ENCODE assay signal across 1 cellular context in genomic region chr14:101360045-101360931, GRCh38.
TF ChIP-seq lines count a peak whose summit lies in the region.

No MANE protein-coding gene starts in this region.

TF ChIP-seq in K562, 482 proteins besides CTCF, POLR2A, EP300 and RAD21 (continued from another document and continues in another):
- TF ChIP-seq ZBTB33 (CRISPR knock-in tag; IDR thresholded peaks at IDR 0.05) (no peak), RREB1 (CRISPR knock-in tag; IDR thresholded peaks at IDR 0.05) (no peak), TAF15 (IDR thresholded peaks at IDR 0.05; ENCODE audit: low read depth, low read length) (no peak), MLLT1 (IDR thresholded peaks at IDR 0.05) (no peak), PTRF (tag; IDR thresholded peaks at IDR 0.05) (no peak), ARHGAP35 (IDR thresholded peaks at IDR 0.05; ENCODE audit: partially characterized antibody) (no peak), ZSCAN29 (IDR thresholded peaks at IDR 0.05) (no peak), NUFIP1 (IDR thresholded peaks at IDR 0.05; ENCODE audit: partially characterized antibody) (no peak), ASH1L (IDR thresholded peaks at IDR 0.05; ENCODE audit: borderline replicate concordance, low read depth, partially characterized antibody) (no peak), ZNF277 (CRISPR knock-in tag; IDR thresholded peaks at IDR 0.05; ENCODE audit: borderline replicate concordance) (no peak), CBX2 (IDR thresholded peaks at IDR 0.05; ENCODE audit: insufficient read depth, low read length, poor library complexity, severe bottlenecking) (no peak), HOMEZ (CRISPR knock-in tag; IDR thresholded peaks at IDR 0.05) (no peak), TSC22D4 (tag; IDR thresholded peaks at IDR 0.05) (no peak), EWSR1 (IDR thresholded peaks at IDR 0.05; ENCODE audit: borderline replicate concordance, low read depth, partially characterized antibody) (no peak), BRCA1 (IDR thresholded peaks at IDR 0.05) (no peak), BRCA1 (CRISPR knock-in tag; IDR thresholded peaks at IDR 0.05) (no peak), TARDBP (IDR thresholded peaks at IDR 0.05) (no peak), MCM7 (IDR thresholded peaks at IDR 0.05) (no peak), ZKSCAN1 (IDR thresholded peaks at IDR 0.05; ENCODE audit: low read depth, low read length) (no peak), HMGXB4 (CRISPR knock-in tag; IDR thresholded peaks at IDR 0.05) (no peak), ZFX (CRISPR knock-in tag; IDR thresholded peaks at IDR 0.05) (no peak), MTF1 (CRISPR knock-in tag; IDR thresholded peaks at IDR 0.05; ENCODE audit: borderline replicate concordance) (no peak), SMARCA4 (IDR thresholded peaks at IDR 0.05) (peak; percentile 75), GTF3C2 (IDR thresholded peaks at IDR 0.05; ENCODE audit: borderline replicate concordance, extremely low read depth, insufficient read length) (no peak), PRDM10 (IDR thresholded peaks at IDR 0.05; ENCODE audit: partially characterized antibody) (peak; percentile 11), CLOCK (CRISPR knock-in tag; IDR thresholded peaks at IDR 0.05; ENCODE audit: borderline replicate concordance) (no peak), ILK (tag; IDR thresholded peaks at IDR 0.05; ENCODE audit: borderline replicate concordance, low read depth) (no peak)
